Comparison of ENCODE assay signal across 8 cellular contexts in genomic region chr7:12518920-12519681, GRCh38. TPM values are rescaled to one million over a fixed set of nuclear protein-coding genes. Genes with fewer than 3 reads are reported as not detected.
DNase-seq lines count a peak whose midpoint lies in the region; ATAC-seq and TF ChIP-seq lines count a peak whose summit lies in the region.

No MANE protein-coding gene starts in this region.

- WGBS in SK-N-SH (ENCODE audit: low lambda C conversion rate) = 32% methylated on average over 2 of the region's 2 CpGs

- DNase-seq in D341Med (ENCODE audit: low spot score) (peak; percentile 43), SK-N-SH (peak; percentile 35), left lobe of liver (ENCODE audit: low spot score) (no peak), posterior vena cava (ENCODE audit: low spot score) (no peak), NCI-H1694 (lab: John Stamatoyannopoulos, UW) (no peak), NCI-H2107 treated with DMSO at 0.1 percent for 48 hours (lab: John Stamatoyannopoulos, UW; ENCODE audit: unreplicated experiment) (no peak)

- ATAC-seq in GM19372 (IDR thresholded peaks at IDR 0.05; ENCODE audit: low read depth, unreplicated experiment) = peak; percentile 92
- ATAC-seq in HG03139 (IDR thresholded peaks at IDR 0.05; ENCODE audit: unreplicated experiment) = peak; percentile 87
- ATAC-seq in left lobe of liver = peak; percentile 44

- no peak overlapping the region for H3K4me3 ChIP-seq in SK-N-SH (ENCODE audit: low read depth in 2 of 2, low read length in 1 of 2)

- CTCF ChIA-PET in SK-N-SH (lab: Yijun Ruan, JAX) = interaction anchor here (0.6 to 3.8 kb wide), 21 partner anchors 9 to 847 kb away, joined by 3 to 17 read pairs (median 4); no protein-coding TSS in a partner anchor

- no peaks in the 10 kb centered on the region for H4K20me1 ChIP-seq in SK-N-SH (ENCODE audit: insufficient read depth)

- intact Hi-C loops in posterior vena cava (cut with DNase I) = no loop called here

- POLR2A ChIA-PET in SK-N-SH (lab: Yijun Ruan, JAX) = no interaction called here

- H3K79me2 ChIP-seq in SK-N-SH (ENCODE audit: insufficient read depth) = no peaks in the 10 kb centered on the region

- no peak for TF ChIP-seq RAD21 in SK-N-SH (IDR thresholded peaks at IDR 0.05; ENCODE audit: low read length)

- H3K36me3 ChIP-seq in SK-N-SH (replicated peaks in 1 of 2; ENCODE audit: control insufficient read depth in 1 of 2, insufficient read depth in 2 of 2, low read length in 1 of 2) = no peaks in the 10 kb centered on the region

- H3K4me1 ChIP-seq in SK-N-SH (ENCODE audit: control insufficient read depth in 1 of 2, insufficient read depth in 2 of 2, low read depth in 1 of 2, low read length in 1 of 2) = no peaks in the 10 kb centered on the region

- H3K27me3 ChIP-seq in SK-N-SH (ENCODE audit: insufficient read depth) = no peaks in the 10 kb centered on the region

- H3K9me2 ChIP-seq in SK-N-SH = no peaks in the 10 kb centered on the region

- TF ChIP-seq CTCF in SK-N-SH (IDR thresholded peaks at IDR 0.05) = peak; percentile 52

- H3F3A ChIP-seq in SK-N-SH (replicated peaks; ENCODE audit: insufficient read depth) = no peaks in the 10 kb centered on the region

- H3K9me3 ChIP-seq in SK-N-SH = no peaks in the 10 kb centered on the region

- no peak overlapping the region for H2AFZ ChIP-seq in SK-N-SH (ENCODE audit: low read depth)

- no peak overlapping the region for H3K9ac ChIP-seq in SK-N-SH

- TF ChIP-seq EP300 in SK-N-SH (IDR thresholded peaks at IDR 0.05; ENCODE audit: borderline replicate concordance in 1 of 2, low read depth in 1 of 2, low read length in 1 of 2) = no peak

- H3K27ac ChIP-seq in SK-N-SH (ENCODE audit: low read depth in 2 of 2, low read length in 1 of 2) = no peak overlapping the region

- no peak overlapping the region for H3K4me2 ChIP-seq in SK-N-SH

TF ChIP-seq in SK-N-SH, 30 proteins besides CTCF, POLR2A, EP300 and RAD21:
- TF ChIP-seq EZH2phosphoT487 (IDR thresholded peaks at IDR 0.05; ENCODE audit: borderline replicate concordance, low read depth) (no peak), SMC3 (IDR thresholded peaks at IDR 0.05; ENCODE audit: low read depth, low read length) (no peak), USF2 (IDR thresholded peaks at IDR 0.05; ENCODE audit: borderline replicate concordance, low read depth, low read length) (no peak), FOSL2 (IDR thresholded peaks at IDR 0.05; ENCODE audit: borderline replicate concordance, low read depth) (no peak), RXRA (IDR thresholded peaks at IDR 0.05; ENCODE audit: borderline replicate concordance, low read depth) (no peak), MXI1 (IDR thresholded peaks at IDR 0.05; ENCODE audit: low read depth, low read length) (no peak), NRF1 (IDR thresholded peaks at IDR 0.05; ENCODE audit: low read depth, low read length) (no peak), SIN3A (IDR thresholded peaks at IDR 0.05; ENCODE audit: borderline replicate concordance, low read depth, low read length) (no peak), MEF2A (IDR thresholded peaks at IDR 0.05; ENCODE audit: borderline replicate concordance, low read depth) (no peak), ELF1 (IDR thresholded peaks at IDR 0.05) (no peak)

RNA-seq across cellular contexts. Expression of gene SCIN, which starts 51.4 kb away (rescaled TPM):
- polyA plus RNA-seq in SK-N-SH (2012; rRNA removed) = 0.02 TPM in 2 replicates
- 0.03 TPM in 2 replicates for polyA plus RNA-seq in SK-N-SH (2012; cell fraction: cytosol; rRNA removed)
- 0.01 and 0.02 TPM in 2 replicates for polyA plus RNA-seq in SK-N-SH (2012; cell fraction: nucleus; rRNA removed)
- total RNA-seq in left lobe of liver (0.30 TPM), posterior vena cava (under 1 TPM; 0.29 to 0.79 TPM)

Comparison
In these comparisons a context has a peak if more than half of its experiments do, and no peak if none do; other contexts are left out.
1. DNase-seq: peak in D341Med (single experiment) and SK-N-SH (single experiment); none in left lobe of liver (single experiment), posterior vena cava (single experiment), NCI-H1694 (single experiment) and NCI-H2107 treated with DMSO at 0.1 percent for 48 hours (single experiment).
2. Peak in every context shown above with its lines, with median percentiles within 50 percentile points of each other: ATAC-seq.